ENCODE assay signal across 1 cellular context in genomic region chr17:7018331-7018964, GRCh38.
TF ChIP-seq lines count a peak whose summit lies in the region.

No MANE protein-coding gene starts in this region.

TF ChIP-seq in endothelial cell of umbilical vein, 7 proteins besides CTCF, POLR2A, EP300 and RAD21:
- TF ChIP-seq POLR2AphosphoS5 (IDR thresholded peaks at IDR 0.05; ENCODE audit: insufficient read depth, low read depth, low read length) (no peak), FOS (IDR thresholded peaks at IDR 0.05; ENCODE audit: borderline replicate concordance, insufficient read depth, low read length) (no peak), GATA2 (IDR thresholded peaks at IDR 0.05; ENCODE audit: insufficient read depth, insufficient read length, low read depth, low read length) (no peak), JUN (IDR thresholded peaks at IDR 0.05; ENCODE audit: borderline replicate concordance, insufficient read depth, insufficient read length, low read depth) (no peak), MAX (IDR thresholded peaks at IDR 0.05; ENCODE audit: insufficient read depth, insufficient read length) (no peak), EZH2 (IDR thresholded peaks at IDR 0.05; ENCODE audit: borderline replicate concordance, low read depth, low read length, severe bottlenecking) (no peak), MYC (IDR thresholded peaks at IDR 0.05; ENCODE audit: low read depth, low read length) (no peak)
